In genomic region chr16:85883813-85884212, GRCh38 we compare ENCODE assay signal across 21 cellular contexts. TPM values are rescaled to one million over a fixed set of nuclear protein-coding genes. Genes with fewer than 3 reads are reported as not detected.
DNase-seq lines count a peak whose midpoint lies in the region; ATAC-seq and TF ChIP-seq lines count a peak whose summit lies in the region.
"Had no signal": no experiment of that assay in that cellular context is flagged by ENCODE, and none has a peak within 500 bp of the region (broad histone marks: within the 10 kb centered on the region; RNA-seq: fewer than 3 reads in every experiment).

No MANE protein-coding gene starts in this region.

- H3K4me2 ChIP-seq in BLaER1: peak overlapping the region; percentile 71
- peak overlapping the region; percentile 71 to 86 (median 81) for H3K4me2 ChIP-seq in BLaER1 treated with 17β-estradiol and CSF1 and Interleukin-3, amounts not matched to agents 10 nM and 100 nM
- H3K4me2 ChIP-seq in osteoblast (ENCODE audit: insufficient read depth, low read length): no peak overlapping the region

- TF ChIP-seq CTCF in HEK293 (tag by site-specific recombination; IDR thresholded peaks at IDR 0.05): no peak
- no peak for TF ChIP-seq CTCF in mucosa of descending colon (IDR thresholded peaks at IDR 0.05)
- no peak for TF ChIP-seq CTCF in osteoblast (IDR thresholded peaks at IDR 0.05; ENCODE audit: extremely low read depth, low read depth, low read length)

- no peak overlapping the region for H3K27ac Mint-ChIP-seq in activated T-cell treated with anti-CD3 and anti-CD28 coated beads, Interleukin-2, amount 50 U/mL, for 24 hours
- H3K27ac Mint-ChIP-seq: B cell; CD4-positive, CD25-positive, alpha-beta regulatory T cell; CD8-positive, alpha-beta T cell; HFFc6 had no signal

- H3K9ac ChIP-seq in BLaER1: no peak overlapping the region
- peak overlapping the region; percentile 3 to 60 (median 23); a peak in 10 of 22 replicates for H3K9ac ChIP-seq in BLaER1 treated with 17β-estradiol and CSF1 and Interleukin-3, amounts not matched to agents 10 nM and 100 nM
- H3K9ac ChIP-seq: GM23248 had no signal

- H3K36me3 Mint-ChIP-seq in activated T-cell treated with anti-CD3 and anti-CD28 coated beads, Interleukin-2, amount 50 U/mL, for 24 hours (ENCODE audit: low read depth): no peaks in the 10 kb centered on the region
- H3K36me3 Mint-ChIP-seq: CD4-positive, CD25-positive, alpha-beta regulatory T cell; CD8-positive, alpha-beta T cell had no signal

- POLR2A ChIA-PET in HEK293 (lab: Yijun Ruan, JAX): no interaction called here

- H3K4me3 ChIP-seq in BLaER1 (no peak overlapping the region), HEK293 (ENCODE audit: low read depth, low read length) (no peak overlapping the region), mucosa of descending colon (no peak overlapping the region), osteoblast (ENCODE audit: insufficient read depth, low read length) (no peak overlapping the region)
- no peak overlapping the region for H3K4me3 ChIP-seq in BLaER1 treated with 17β-estradiol and CSF1 and Interleukin-3, amounts not matched to agents 10 nM and 100 nM
- H3K4me3 ChIP-seq: GM12878, GM23248 had no signal

- DNase-seq in mucosa of descending colon: no peak
- DNase-seq in osteoblast (ENCODE audit: insufficient read length, low spot score, missing footprints): no peak
- DNase-seq in activated T-cell treated with anti-CD3 and anti-CD28 coated beads, Interleukin-2, amount 50 U/mL, for 24 hours: no peak
- DNase-seq in NCI-H2081 (lab: John Stamatoyannopoulos, UW): no peak
- no peak for DNase-seq in mesenteric fat pad (ENCODE audit: low spot score)
- DNase-seq: CD4-positive, CD25-positive, alpha-beta regulatory T cell; CD8-positive, alpha-beta T cell; DMS 273 treated with DMSO at 0.1 percent for 48 hours; DMS79; EL; GDM1; GM23248; H7; HCEC 1CT; HFFc6 had no signal

- peaks cover 58% of the 10 kb centered on the region for H3K4me1 Mint-ChIP-seq in activated T-cell treated with anti-CD3 and anti-CD28 coated beads, Interleukin-2, amount 50 U/mL, for 24 hours (ENCODE audit: low read depth)

- CTCF ChIA-PET in HEK293 (lab: Yijun Ruan, JAX): no interaction called here

- peaks cover 29% of the 10 kb centered on the region for H3K27me3 Mint-ChIP-seq in activated T-cell treated with anti-CD3 and anti-CD28 coated beads, Interleukin-2, amount 50 U/mL, for 24 hours
- H3K27me3 Mint-ChIP-seq: B cell had no signal

- peaks cover 4% of the 10 kb centered on the region for H3K9me3 Mint-ChIP-seq in activated T-cell treated with anti-CD3 and anti-CD28 coated beads, Interleukin-2, amount 50 U/mL, for 24 hours
- H3K9me3 Mint-ChIP-seq: CD4-positive, CD25-positive, alpha-beta regulatory T cell; CD8-positive, alpha-beta T cell; HFFc6 had no signal

- peak; percentile 14 for ATAC-seq in mucosa of descending colon
- ATAC-seq: CD8-positive, alpha-beta T cell; GM12878 had no signal

- H3K4me3 Mint-ChIP-seq in activated T-cell treated with anti-CD3 and anti-CD28 coated beads, Interleukin-2, amount 50 U/mL, for 24 hours: no peak overlapping the region
- H3K4me3 Mint-ChIP-seq: B cell; CD4-positive, CD25-positive, alpha-beta regulatory T cell; CD8-positive, alpha-beta T cell; HFFc6 had no signal

- no peak overlapping the region for H2AFZ ChIP-seq in osteoblast (ENCODE audit: low read length)
- H2AFZ ChIP-seq: GM23248 had no signal

- H4K20me1 ChIP-seq in BLaER1 (no peaks in the 10 kb centered on the region), osteoblast (ENCODE audit: insufficient read depth, low read length) (no peaks in the 10 kb centered on the region)
- H4K20me1 ChIP-seq in BLaER1 treated with 17β-estradiol and CSF1 and Interleukin-3, amounts not matched to agents 10 nM and 100 nM: no peaks in the 10 kb centered on the region

- H3K27me3 ChIP-seq in BLaER1 (no peaks in the 10 kb centered on the region), osteoblast (ENCODE audit: insufficient read depth, low read length) (peaks cover 50% of the 10 kb centered on the region)
- H3K27me3 ChIP-seq in BLaER1 treated with 17β-estradiol and CSF1 and Interleukin-3, amounts not matched to agents 10 nM and 100 nM: peaks cover 0 to 11% (median 0%) of the 10 kb centered on the region in 11 experiments; a peak in 1 of 22 replicates

- H3K36me3 ChIP-seq in BLaER1 (no peaks in the 10 kb centered on the region), HEK293 (ENCODE audit: control insufficient read depth in 2 of 2, insufficient read depth in 1 of 2, low read length in 2 of 2) (no peaks in the 10 kb centered on the region), mucosa of descending colon (ENCODE audit: low read depth) (no peaks in the 10 kb centered on the region), osteoblast (ENCODE audit: insufficient read depth, low read length) (no peaks in the 10 kb centered on the region)
- H3K36me3 ChIP-seq in BLaER1 treated with 17β-estradiol and CSF1 and Interleukin-3, amounts not matched to agents 10 nM and 100 nM: peaks cover 0 to 11% (median 4%) of the 10 kb centered on the region in 11 experiments; a peak in 8 of 22 replicates

- no peak overlapping the region for H3K27ac ChIP-seq in BLaER1
- peak overlapping the region in 5 of 11 experiments; percentile 20 to 47 (median 27); a peak in 8 of 22 replicates for H3K27ac ChIP-seq in BLaER1 treated with 17β-estradiol and CSF1 and Interleukin-3, amounts not matched to agents 10 nM and 100 nM
- H3K27ac ChIP-seq in HEK293 (ENCODE audit: extremely low read depth, low read depth, low read length): no peak overlapping the region
- H3K27ac ChIP-seq in osteoblast (ENCODE audit: low read depth, low read length): no peak overlapping the region
- H3K27ac ChIP-seq: C4-2B, GM23248 had no signal

- peaks cover 14% of the 10 kb centered on the region for H3K9me3 ChIP-seq in BLaER1
- H3K9me3 ChIP-seq in BLaER1 treated with 17β-estradiol and CSF1 and Interleukin-3, amounts not matched to agents 10 nM and 100 nM (replicated peaks in 1 of 11): peaks cover 0 to 14% (median 13%) of the 10 kb centered on the region in 11 experiments; a peak in 18 of 22 replicates
- H3K9me3 ChIP-seq in HEK293 (ENCODE audit: control insufficient read depth, insufficient read depth, low read depth, low read length): no peaks in the 10 kb centered on the region
- H3K9me3 ChIP-seq in mucosa of descending colon: no peaks in the 10 kb centered on the region
- no peaks in the 10 kb centered on the region for H3K9me3 ChIP-seq in osteoblast (ENCODE audit: low read depth, low read length)

- intact Hi-C loops in mucosa of descending colon (cut with DNase I, micrococcal nuclease): no loop called here

- H3K4me1 ChIP-seq in BLaER1: peaks cover 42% of the 10 kb centered on the region
- H3K4me1 ChIP-seq in BLaER1 treated with 17β-estradiol and CSF1 and Interleukin-3, amounts not matched to agents 10 nM and 100 nM: peaks cover 36 to 97% (median 69%) of the 10 kb centered on the region in 10 experiments
- no peaks in the 10 kb centered on the region for H3K4me1 ChIP-seq in HEK293 (ENCODE audit: control insufficient read depth, insufficient read depth, low read length)
- H3K4me1 ChIP-seq in mucosa of descending colon (ENCODE audit: low read depth): no peaks in the 10 kb centered on the region
- peaks cover 3% of the 10 kb centered on the region for H3K4me1 ChIP-seq in osteoblast (ENCODE audit: insufficient read depth, low read length)

- no peaks in the 10 kb centered on the region for H3K79me2 ChIP-seq in osteoblast (ENCODE audit: insufficient read depth, low read length)

TF ChIP-seq in HEK293, 187 proteins besides CTCF, POLR2A, EP300 and RAD21 (continues in another document):
- peak; percentile 91 for TF ChIP-seq SCRT2 (tag by site-specific recombination; IDR thresholded peaks at IDR 0.05)
- peak; percentile 89 for TF ChIP-seq SCRT1 (tag by site-specific recombination; IDR thresholded peaks at IDR 0.05; ENCODE audit: borderline replicate concordance)
- no peak for TF ChIP-seq PRDM6 (tag by site-specific recombination; IDR thresholded peaks at IDR 0.05)

RNA-seq across cellular contexts. Expression of gene IRF8, which starts 15.1 kb away (rescaled TPM):
- total RNA-seq in mucosa of descending colon (10 to 100 TPM; 28.8 to 55.8 (median 36.5) TPM), osteoblast (under 0.01 and 0.36 TPM in 2 replicates), mesenteric fat pad (112 TPM)
- total RNA-seq: GM23248, HFFc6 had no signal

Comparison
In these comparisons a context has a peak if more than half of its experiments do, and no peak if none do; other contexts are left out.
1. RNA of gene IRF8, which starts 15.1 kb away (total RNA-seq): 112 TPM in mesenteric fat pad (single experiment) and 28.8 to 55.8 TPM in mucosa of descending colon; under 0.01 to 0.36 TPM in osteoblast; every median in the first group is over 10 times any median in the second.